In the genomic region with DNA sequence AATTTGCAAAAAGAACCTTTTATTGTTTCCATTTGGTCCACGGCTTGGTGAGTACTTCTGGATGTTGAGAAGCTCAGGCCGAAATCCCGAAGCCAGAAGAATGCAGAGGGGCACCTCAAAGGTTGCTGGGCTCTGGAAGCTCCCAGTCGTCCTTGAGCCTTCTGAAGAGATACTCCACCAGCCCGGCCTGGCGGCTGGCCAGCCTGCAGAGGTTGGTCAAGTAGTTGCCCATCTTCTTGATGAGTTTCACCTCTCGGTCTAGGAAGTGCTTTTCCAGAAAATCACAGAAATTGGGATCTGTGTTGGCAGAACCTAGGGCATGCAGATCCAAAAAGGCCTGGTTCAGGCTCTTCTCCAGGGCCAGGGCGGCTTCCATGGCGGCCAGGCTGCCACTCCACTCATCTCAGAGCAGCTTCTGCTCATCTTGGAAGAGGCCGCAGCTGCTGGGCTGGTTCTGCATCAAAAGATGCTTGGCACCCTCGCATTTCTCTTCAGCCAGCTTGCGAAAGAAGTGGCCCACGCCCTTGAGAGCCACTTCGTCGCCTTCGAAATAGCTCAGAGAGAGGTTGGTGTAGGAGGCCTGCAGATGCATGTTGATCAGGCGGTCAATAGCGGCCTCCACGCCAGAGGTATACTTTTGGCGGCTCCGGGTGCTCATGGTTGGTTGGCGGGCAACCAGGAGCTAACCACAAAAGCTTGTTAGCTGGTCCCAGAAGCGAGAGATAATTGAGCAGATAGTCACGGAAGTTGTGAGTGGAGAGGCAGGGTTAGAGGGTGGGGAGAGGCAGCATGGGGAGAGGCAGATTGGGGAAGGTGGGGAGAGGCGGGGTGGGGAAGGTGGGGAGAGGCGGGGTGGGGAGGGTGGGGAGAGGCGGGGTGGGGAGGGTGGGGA, we compare ENCODE assay signal across 21 cellular contexts.
"Had no signal": no experiment of that assay in that cellular context is flagged by ENCODE, and none has a peak within 500 bp of the region (broad histone marks: within the 10 kb centered on the region; RNA-seq: fewer than 3 reads in every experiment).

No MANE protein-coding gene starts in this region.

- H3K4me1 ChIP-seq: adrenal gland, ascending aorta, parathyroid adenoma, right lobe of liver, transverse colon had no signal

- FAIRE-seq: small intestine had no signal

- H3K9ac ChIP-seq: parathyroid adenoma had no signal

- ATAC-seq: activated T-helper 17 cell treated with anti-CD3 and anti-CD28 coated beads, Interleukin-2, amount 50 U/mL, for 72 hours; esophagus mucosa; left lobe of liver; right lobe of liver; stimulated activated effector memory CD8-positive, alpha-beta T cell treated with anti-CD3 and anti-CD28 coated beads, Interleukin-12 subunit alpha, Interleukin-12 subunit beta, amount 100 ng/mL, for 72 hours; stimulated activated naive CD8-positive, alpha-beta T cell treated with anti-CD3 and anti-CD28 coated beads, Interleukin-15, amount 100 ng/mL, for 72 hours; WTC11 had no signal

- H3K4me3 ChIP-seq: adrenal gland, ascending aorta, lung, right lobe of liver, transverse colon had no signal

- H3K27ac ChIP-seq: adrenal gland, ascending aorta, brain microvascular endothelial cell, parathyroid adenoma, right lobe of liver, transverse colon had no signal

- DNase-seq: activated naive CD4-positive, alpha-beta T cell; activated T-cell treated with anti-CD3 and anti-CD28 coated beads, Interleukin-2, amount 50 U/mL, for 24 hours; adrenal gland; brain microvascular endothelial cell; effector memory CD4-positive, alpha-beta T cell; naive B cell; nucleus accumbens; right lobe of liver; small intestine; stimulated activated CD4-positive, alpha-beta T cell treated with anti-CD3 and anti-CD28 coated beads, Interleukin-2, amount 100 ng/mL, for 24 hours; stimulated activated naive CD8-positive, alpha-beta T cell treated with anti-CD3 and anti-CD28 coated beads, Interleukin-15, amount 100 ng/mL, for 72 hours; T1000; transverse colon had no signal

- H3K27me3 ChIP-seq: ascending aorta, brain microvascular endothelial cell, right lobe of liver, transverse colon had no signal

- H2AFZ ChIP-seq: parathyroid adenoma had no signal

- H3K36me3 ChIP-seq: adrenal gland, ascending aorta, brain microvascular endothelial cell, right lobe of liver, transverse colon had no signal

- H3K9me3 ChIP-seq: adrenal gland, ascending aorta, right lobe of liver, transverse colon had no signal

- H3K79me2 ChIP-seq: parathyroid adenoma had no signal
